Comparison of ENCODE assay signal across 8 cellular contexts in genomic region chr7:111089822-111090426, GRCh38. TPM values are rescaled to one million over a fixed set of nuclear protein-coding genes. Genes with fewer than 3 reads are reported as not detected.
DNase-seq lines count a peak whose midpoint lies in the region; ATAC-seq and TF ChIP-seq lines count a peak whose summit lies in the region.

No MANE protein-coding gene starts in this region.

- no peak overlapping the region for H3K27ac ChIP-seq in heart right ventricle

- H3K4me1 Mint-ChIP-seq in activated CD4-positive, alpha-beta T cell treated with anti-CD3 and anti-CD28 coated beads for 36 hours: peaks cover 86% of the 10 kb centered on the region
- H3K4me1 Mint-ChIP-seq in activated CD8-positive, alpha-beta T cell treated with anti-CD3 and anti-CD28 coated beads, Interleukin-2, amount 10 ng/mL, durations not matched to agents 7 days and 5 days (ENCODE audit: low read depth): peaks cover 47% of the 10 kb centered on the region

- no peak for DNase-seq in activated CD4-positive, alpha-beta T cell treated with anti-CD3 and anti-CD28 coated beads for 36 hours
- no peak for DNase-seq in activated CD4-positive, alpha-beta T cell treated with anti-CD3 and anti-CD28 coated beads for 1 hour
- peak; percentile 39 for DNase-seq in NCI-H2107 (lab: John Stamatoyannopoulos, UW)
- no peak for DNase-seq in activated CD8-positive, alpha-beta T cell treated with anti-CD3 and anti-CD28 coated beads, Interleukin-2, amount 10 ng/mL, durations not matched to agents 7 days and 5 days
- DNase-seq in heart right ventricle: no peak
- peak; percentile 33 for DNase-seq in stromal cell of bone marrow (ENCODE audit: low read depth)

- 28 to 30% methylated on average over 1 of the region's 1 CpG for WGBS in heart right ventricle, 2 donors

- no peaks in the 10 kb centered on the region for H3K9me3 ChIP-seq in heart right ventricle

- H3K4me3 Mint-ChIP-seq in activated CD4-positive, alpha-beta T cell treated with anti-CD3 and anti-CD28 coated beads for 36 hours: no peak overlapping the region
- peak overlapping the region; percentile 95 for H3K4me3 Mint-ChIP-seq in activated CD8-positive, alpha-beta T cell treated with anti-CD3 and anti-CD28 coated beads, Interleukin-2, amount 10 ng/mL, durations not matched to agents 7 days and 5 days

- H3K4me3 ChIP-seq in heart right ventricle: peak overlapping the region in 1 of 10 donors; percentile 59

- CTCF ChIA-PET in activated CD4-positive, alpha-beta T cell treated with anti-CD3 and anti-CD28 coated beads for 36 hours (lab: Charles Lee): interaction anchor here (0.7 to 1.5 kb wide), 5 partner anchors 9 to 556 kb away, joined by 3 to 6 read pairs (median 3); no protein-coding TSS in a partner anchor
- CTCF ChIA-PET in activated CD8-positive, alpha-beta T cell treated with anti-CD3 and anti-CD28 coated beads, Interleukin-2, amount 10 ng/mL, durations not matched to agents 7 days and 5 days (lab: Charles Lee): interaction anchor here (0.9 to 2.2 kb wide), 8 partner anchors 9 to 494 kb away, joined by 3 to 10 read pairs (median 4); no protein-coding TSS in a partner anchor

- H3K36me3 Mint-ChIP-seq in activated CD4-positive, alpha-beta T cell treated with anti-CD3 and anti-CD28 coated beads for 36 hours (ENCODE audit: low read depth): peaks cover 7% of the 10 kb centered on the region
- H3K36me3 Mint-ChIP-seq in activated CD8-positive, alpha-beta T cell treated with anti-CD3 and anti-CD28 coated beads, Interleukin-2, amount 10 ng/mL, durations not matched to agents 7 days and 5 days (ENCODE audit: low read depth): peaks cover 54% of the 10 kb centered on the region

- intact Hi-C loops in activated CD4-positive, alpha-beta T cell treated with anti-CD3 and anti-CD28 coated beads for 36 hours (cut with DNase I, micrococcal nuclease): loop anchor here (2.0 to 5.0 kb wide), 6 partner anchors 397 to 1362 kb away; partner anchors contain the start of genes IMMP2L (in 2 of the 2) and IFRD1 (in 1 of the 2)
- intact Hi-C loops in heart right ventricle (cut with DNase I): loop anchor here (2.0 to 10.0 kb wide), 14 partner anchors 55 to 1245 kb away; partner anchors contain the start of gene IMMP2L (in 1 of the 10)

- POLR2A ChIA-PET in activated CD4-positive, alpha-beta T cell treated with anti-CD3 and anti-CD28 coated beads for 36 hours (lab: Charles Lee): no interaction called here
- POLR2A ChIA-PET in activated CD8-positive, alpha-beta T cell treated with anti-CD3 and anti-CD28 coated beads, Interleukin-2, amount 10 ng/mL, durations not matched to agents 7 days and 5 days (lab: Charles Lee): interaction anchor here (0.8 to 6.5 kb wide), 3 partner anchors 7 to 70 kb away, joined by 5 to 106 read pairs (median 34); no protein-coding TSS in a partner anchor

- TF ChIP-seq CTCF in heart right ventricle (IDR thresholded peaks at IDR 0.05): peak; percentile 54 to 88 (median 79)

- no peaks in the 10 kb centered on the region for H3K27me3 ChIP-seq in heart right ventricle

- H3K27ac Mint-ChIP-seq in activated CD4-positive, alpha-beta T cell treated with anti-CD3 and anti-CD28 coated beads for 36 hours: peak overlapping the region; percentile 80
- no peak overlapping the region for H3K27ac Mint-ChIP-seq in activated CD8-positive, alpha-beta T cell treated with anti-CD3 and anti-CD28 coated beads, Interleukin-2, amount 10 ng/mL, durations not matched to agents 7 days and 5 days

- peaks cover 3% of the 10 kb centered on the region for H3K9me3 Mint-ChIP-seq in activated CD4-positive, alpha-beta T cell treated with anti-CD3 and anti-CD28 coated beads for 36 hours (ENCODE audit: low read depth)
- no peaks in the 10 kb centered on the region for H3K9me3 Mint-ChIP-seq in activated CD8-positive, alpha-beta T cell treated with anti-CD3 and anti-CD28 coated beads, Interleukin-2, amount 10 ng/mL, durations not matched to agents 7 days and 5 days (ENCODE audit: insufficient read depth)

- H3K27me3 Mint-ChIP-seq in activated CD4-positive, alpha-beta T cell treated with anti-CD3 and anti-CD28 coated beads for 36 hours: no peaks in the 10 kb centered on the region
- H3K27me3 Mint-ChIP-seq in activated CD8-positive, alpha-beta T cell treated with anti-CD3 and anti-CD28 coated beads, Interleukin-2, amount 10 ng/mL, durations not matched to agents 7 days and 5 days (ENCODE audit: low read depth): no peaks in the 10 kb centered on the region

- ATAC-seq in activated CD4-positive, alpha-beta T cell treated with anti-CD3 and anti-CD28 coated beads for 36 hours: no peak
- peak; percentile 54 for ATAC-seq in HG02571 (IDR thresholded peaks at IDR 0.05; ENCODE audit: unreplicated experiment)
- no peak for ATAC-seq in activated CD8-positive, alpha-beta T cell treated with anti-CD3 and anti-CD28 coated beads, Interleukin-2, amount 10 ng/mL, durations not matched to agents 7 days and 5 days
- ATAC-seq in heart right ventricle: peak in 5 of 8 donors; percentile 64 to 78 (median 66)
- ATAC-seq in HG03439 (IDR thresholded peaks at IDR 0.05; ENCODE audit: unreplicated experiment): no peak

- H3K36me3 ChIP-seq in heart right ventricle: no peaks in the 10 kb centered on the region

- H3K4me1 ChIP-seq in heart right ventricle: peaks cover 0 to 31% (median 13%) of the 10 kb centered on the region in 9 donors

RNA-seq across cellular contexts. Expression of gene LRRN3, which starts 1.0 kb away (rescaled TPM):
- total RNA-seq in activated CD4-positive, alpha-beta T cell treated with anti-CD3 and anti-CD28 coated beads for 36 hours: 1 to 10 TPM; 6.7 to 8.0 TPM
- 100 to 1,000 TPM; 196 to 204 TPM for total RNA-seq in activated CD8-positive, alpha-beta T cell treated with anti-CD3 and anti-CD28 coated beads, Interleukin-2, amount 10 ng/mL, durations not matched to agents 7 days and 5 days
- 10 to 100 TPM in 1 of 10 donors, 1 to 10 TPM in 5, under 1 TPM in 4; 0.30 to 16.4 (median 1.8) TPM for total RNA-seq in heart right ventricle
- polyA plus RNA-seq in heart right ventricle: 1 to 10 TPM; 1.2 to 5.3 TPM

Comparison
In these comparisons a context has a peak if more than half of its experiments do, and no peak if none do; other contexts are left out.
1. ATAC-seq: peak in HG02571 (single experiment) and heart right ventricle (5 of 8); none in activated CD4-positive, alpha-beta T cell treated with anti-CD3 and anti-CD28 coated beads for 36 hours (single experiment), activated CD8-positive, alpha-beta T cell treated with anti-CD3 and anti-CD28 coated beads, Interleukin-2, amount 10 ng/mL, durations not matched to agents 7 days and 5 days (single experiment) and HG03439 (single experiment).
2. DNase-seq: peak in NCI-H2107 (single experiment) and stromal cell of bone marrow (single experiment); none in activated CD4-positive, alpha-beta T cell treated with anti-CD3 and anti-CD28 coated beads for 36 hours (single experiment), activated CD4-positive, alpha-beta T cell treated with anti-CD3 and anti-CD28 coated beads for 1 hour (single experiment), activated CD8-positive, alpha-beta T cell treated with anti-CD3 and anti-CD28 coated beads, Interleukin-2, amount 10 ng/mL, durations not matched to agents 7 days and 5 days (single experiment) and heart right ventricle (0 of 2).
3. RNA of gene LRRN3, which starts 1.0 kb away (total RNA-seq): 196 to 204 TPM in activated CD8-positive, alpha-beta T cell treated with anti-CD3 and anti-CD28 coated beads, Interleukin-2, amount 10 ng/mL, durations not matched to agents 7 days and 5 days; 6.7 to 8.0 TPM in activated CD4-positive, alpha-beta T cell treated with anti-CD3 and anti-CD28 coated beads for 36 hours and 0.30 to 16.4 TPM in heart right ventricle; every median in the first group is over 10 times any median in the second.